14 cellular contexts compared by ENCODE assay signal in genomic region chr7:82105463-82105862, GRCh38.
DNase-seq lines count a peak whose midpoint lies in the region; ATAC-seq, FAIRE-seq and TF ChIP-seq lines count a peak whose summit lies in the region.
"Had no signal": no experiment of that assay in that cellular context is flagged by ENCODE, and none has a peak within 500 bp of the region (broad histone marks: within the 10 kb centered on the region; RNA-seq: fewer than 3 reads in every experiment).

No MANE protein-coding gene starts in this region.

- POLR2A ChIA-PET in WTC11 (lab: Charles Lee) (no interaction called here), GM10248 (lab: Yijun Ruan, JAX) (no interaction called here)

- TF ChIP-seq CTCF in WTC11 (IDR thresholded peaks at IDR 0.05) (no peak), GM10248 (IDR thresholded peaks at IDR 0.05; ENCODE audit: control extremely low read depth, extremely low read depth, low read depth, missing control alignments) (no peak)

- no peaks in the 10 kb centered on the region for H3K9me3 Mint-ChIP-seq in WTC11
- H3K9me3 Mint-ChIP-seq: activated naive CD4-positive, alpha-beta T cell treated with anti-CD3 and anti-CD28 coated beads, Interleukin-2, amount 50 U/mL, for 24 hours had no signal

- no peak overlapping the region for H3K4me3 ChIP-seq in H7 (ENCODE audit: insufficient read depth, low read depth, low read length)
- H3K4me3 ChIP-seq: K562, spleen had no signal

- CTCF ChIA-PET in WTC11 (lab: Charles Lee) = interaction anchor here (0.6 kb wide), 1 partner anchor 129 kb away, joined by 3 read pairs; no protein-coding TSS in a partner anchor
- CTCF ChIA-PET in GM10248 (lab: Yijun Ruan, JAX) = no interaction called here

- 0 out of 2 replicates have a peak overlapping the region, but pooled peaks have one; percentile 29 for H3K27ac Mint-ChIP-seq in WTC11
- H3K27ac Mint-ChIP-seq: activated naive CD4-positive, alpha-beta T cell treated with anti-CD3 and anti-CD28 coated beads, Interleukin-2, amount 50 U/mL, for 24 hours had no signal

- no peak overlapping the region for H3K4me3 Mint-ChIP-seq in WTC11
- H3K4me3 Mint-ChIP-seq: activated naive CD4-positive, alpha-beta T cell treated with anti-CD3 and anti-CD28 coated beads, Interleukin-2, amount 50 U/mL, for 24 hours had no signal

- no peak for FAIRE-seq in HTR-8/SVneo (lab: Jason Lieb, UNC)
- FAIRE-seq: K562 had no signal

- no peak for ATAC-seq in WTC11
- ATAC-seq in GM18502 (IDR thresholded peaks at IDR 0.05; ENCODE audit: poor library complexity, unreplicated experiment) = no peak
- ATAC-seq: K562; stimulated activated naive CD8-positive, alpha-beta T cell treated with anti-CD3 and anti-CD28 coated beads, Interleukin-15, Interleukin-2, amounts not matched to agents 100 U/mL and 50 U/mL, for 24 hours had no signal

- H3K36me3 Mint-ChIP-seq in WTC11 = no peaks in the 10 kb centered on the region
- H3K36me3 Mint-ChIP-seq: activated naive CD4-positive, alpha-beta T cell treated with anti-CD3 and anti-CD28 coated beads, Interleukin-2, amount 50 U/mL, for 24 hours had no signal

- H3K27me3 Mint-ChIP-seq in WTC11 (ENCODE audit: low read depth) = no peaks in the 10 kb centered on the region
- H3K27me3 Mint-ChIP-seq: activated naive CD4-positive, alpha-beta T cell treated with anti-CD3 and anti-CD28 coated beads, Interleukin-2, amount 50 U/mL, for 24 hours had no signal

- H3K4me1 Mint-ChIP-seq in WTC11 = peaks cover 10% of the 10 kb centered on the region
- H3K4me1 Mint-ChIP-seq: activated naive CD4-positive, alpha-beta T cell treated with anti-CD3 and anti-CD28 coated beads, Interleukin-2, amount 50 U/mL, for 24 hours had no signal

- DNase-seq in Daoy (ENCODE audit: low read depth) = peak; percentile 79
- peak; percentile 6 for DNase-seq in HTR-8/SVneo (ENCODE audit: insufficient read length, low spot score)
- no peak for DNase-seq in WTC11 (ENCODE audit: low spot score)
- DNase-seq in kidney tubule cell (ENCODE audit: low spot score) = peak; percentile 68
- no peak for DNase-seq in NCI-H1417 treated with DMSO at 0.1 percent for 48 hours (lab: John Stamatoyannopoulos, UW)
- DNase-seq in H7 = no peak
- DNase-seq in GM10248 (ENCODE audit: extremely low spot score) = no peak
- DNase-seq: activated CD4-positive, CD25-positive, alpha-beta regulatory T cell treated with anti-CD3 and anti-CD28 coated beads, Interleukin-2, amount 50 U/mL, for 72 hours; DMS153; spleen; stimulated activated naive CD8-positive, alpha-beta T cell treated with anti-CD3 and anti-CD28 coated beads, Interleukin-15, Interleukin-2, amounts not matched to agents 100 U/mL and 50 U/mL, for 24 hours had no signal

- H3K27me3 ChIP-seq in H7 (ENCODE audit: control insufficient read depth, insufficient read depth, low read length) = no peaks in the 10 kb centered on the region
- H3K27me3 ChIP-seq: spleen had no signal

- no peaks in the 10 kb centered on the region for H3K36me3 ChIP-seq in H7 (replicated peaks; ENCODE audit: control insufficient read depth, insufficient read depth, low read length)
- H3K36me3 ChIP-seq: spleen had no signal

TF ChIP-seq in WTC11, 78 proteins besides CTCF, POLR2A, EP300 and RAD21:
- no peak for TF ChIP-seq ESRRA (CRISPR knock-in tag; IDR thresholded peaks at IDR 0.05; ENCODE audit: borderline replicate concordance)
- TF ChIP-seq TEAD1 (CRISPR knock-in tag; IDR thresholded peaks at IDR 0.05) = no peak
- no peak for TF ChIP-seq MYBL2 (CRISPR knock-in tag; IDR thresholded peaks at IDR 0.05)
- no peak for TF ChIP-seq AFF4 (CRISPR knock-in tag; IDR thresholded peaks at IDR 0.05; ENCODE audit: borderline replicate concordance)
- TF ChIP-seq CDX4 (CRISPR knock-in tag; IDR thresholded peaks at IDR 0.05; ENCODE audit: borderline replicate concordance) = no peak
- TF ChIP-seq GRHL2 (CRISPR knock-in tag; IDR thresholded peaks at IDR 0.05; ENCODE audit: insufficient replicate concordance, severe bottlenecking) = no peak
- no peak for TF ChIP-seq NFE2L1 (CRISPR knock-in tag; IDR thresholded peaks at IDR 0.05)
- no peak for TF ChIP-seq E2F5 (CRISPR knock-in tag; IDR thresholded peaks at IDR 0.05)

Comparison
In these comparisons a context has a peak if more than half of its experiments do, and no peak if none do; other contexts are left out.
1. DNase-seq: peak in Daoy (single experiment), HTR-8/SVneo (single experiment) and kidney tubule cell (single experiment); none in WTC11 (single experiment), NCI-H1417 treated with DMSO at 0.1 percent for 48 hours (single experiment), H7 (single experiment) and GM10248 (single experiment).